1 cellular context compared by ENCODE assay signal in genomic region chr2:127609031-127609751, GRCh38.
TF ChIP-seq lines count a peak whose summit lies in the region.

No MANE protein-coding gene starts in this region.

TF ChIP-seq in K562, 482 proteins besides CTCF, POLR2A, EP300 and RAD21 (continued from another document):
- no peak for TF ChIP-seq RREB1 (CRISPR knock-in tag; IDR thresholded peaks at IDR 0.05)
- TF ChIP-seq MAX (CRISPR knock-in tag; IDR thresholded peaks at IDR 0.05): no peak
- TF ChIP-seq ZFP36 (IDR thresholded peaks at IDR 0.05; ENCODE audit: low read depth, low read length, partially characterized antibody): no peak
- no peak for TF ChIP-seq ZNF592 (IDR thresholded peaks at IDR 0.05)
- TF ChIP-seq HES1 (IDR thresholded peaks at IDR 0.05; ENCODE audit: low read depth): no peak
- no peak for TF ChIP-seq FOXK1 (CRISPR knock-in tag; IDR thresholded peaks at IDR 0.05; ENCODE audit: borderline replicate concordance)
- TF ChIP-seq HDAC6 (IDR thresholded peaks at IDR 0.05; ENCODE audit: low read depth, low read length): no peak
- no peak for TF ChIP-seq RBM25 (IDR thresholded peaks at IDR 0.05; ENCODE audit: low read depth, low read length, severe bottlenecking)
- TF ChIP-seq ZNF717 (CRISPR knock-in tag; IDR thresholded peaks at IDR 0.05): no peak
- no peak for TF ChIP-seq POU5F1 (IDR thresholded peaks at IDR 0.05; ENCODE audit: borderline replicate concordance, low read depth, low read length, partially characterized antibody)
- TF ChIP-seq SRSF7 (optimal IDR thresholded peaks at IDR 0.05; ENCODE audit: low read depth, low read length): no peak
- TF ChIP-seq ARID4B (CRISPR knock-in tag; IDR thresholded peaks at IDR 0.05): no peak
- TF ChIP-seq SLC30A9 (CRISPR knock-in tag; IDR thresholded peaks at IDR 0.05): no peak
